In the genomic region with DNA sequence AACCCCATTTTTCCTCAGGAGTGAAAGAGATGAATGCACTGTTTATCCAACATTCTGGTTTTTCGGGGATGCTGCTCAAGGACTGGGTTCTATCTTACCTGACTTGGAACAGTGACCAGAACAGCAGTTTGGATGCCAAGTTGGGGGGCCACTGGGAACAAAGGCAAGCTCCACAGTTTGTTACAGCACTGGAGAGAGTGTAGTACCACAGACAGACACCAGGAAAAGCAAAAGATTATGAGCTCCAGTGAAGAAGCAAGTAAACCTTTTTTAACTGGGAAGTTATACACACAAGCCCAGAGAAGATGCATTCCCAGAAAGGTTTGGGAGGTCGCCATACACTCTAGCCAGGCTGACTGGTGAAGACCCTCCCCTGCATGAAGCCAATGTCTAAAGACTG, we compare ENCODE assay signal across 23 cellular contexts. TPM values are rescaled to one million over a fixed set of nuclear protein-coding genes. Genes with fewer than 3 reads are reported as not detected.
"Had no signal": no experiment of that assay in that cellular context is flagged by ENCODE, and none has a peak within 500 bp of the region (broad histone marks: within the 10 kb centered on the region; RNA-seq: fewer than 3 reads in every experiment).

No MANE protein-coding gene starts in this region.

- H3K4me2 ChIP-seq: neural progenitor cell had no signal

- H3K27ac Mint-ChIP-seq: activated B cell treated with CpG ODN at 0.5 μM for 24 hours; activated CD8-positive, alpha-beta T cell treated with anti-CD3 and anti-CD28 coated beads for 36 hours; activated naive CD4-positive, alpha-beta T cell treated with anti-CD3 and anti-CD28 coated beads, Interleukin-2, amount 50 U/mL, for 24 hours; neural progenitor cell had no signal

- H3K9me3 ChIP-seq: gastrocnemius medialis had no signal

- H3K4me3 ChIP-seq: gastrocnemius medialis, heart right ventricle, lower lobe of right lung, neural progenitor cell, tibial nerve, vagina had no signal

- H3K27me3 ChIP-seq: gastrocnemius medialis, heart right ventricle, neural progenitor cell, tibial nerve, vagina had no signal

- DNase-seq: activated B cell treated with CpG ODN at 0.5 μM for 24 hours; activated CD4-positive, alpha-beta T cell treated with anti-CD3 and anti-CD28 coated beads for 48 hours; activated CD8-positive, alpha-beta T cell treated with anti-CD3 and anti-CD28 coated beads for 36 hours; activated effector memory CD4-positive, alpha-beta T cell treated with anti-CD3 and anti-CD28 coated beads, Interleukin-2, amount 50 U/mL, for 16 hours; activated T-cell treated with anti-CD3 and anti-CD28 coated beads, Interleukin-2, amount 50 U/mL, for 4 hours; central memory CD4-positive, alpha-beta T cell; cortex of kidney; effector CD4-positive, alpha-beta T cell; gastrocnemius medialis; heart right ventricle; left colon; lower lobe of right lung; stimulated activated CD4-positive, alpha-beta T cell treated with anti-CD3 and anti-CD28 coated beads, Interleukin-4, amount 100 ng/mL, for 24 hours; stimulated activated naive CD4-positive, alpha-beta T cell treated with Interleukin-2 at 50 U/mL for 16 hours; substantia nigra; T-helper 2 cell had no signal

- H3K9ac ChIP-seq: neural progenitor cell had no signal

- H3K4me1 Mint-ChIP-seq: activated B cell treated with CpG ODN at 0.5 μM for 24 hours; activated naive CD4-positive, alpha-beta T cell treated with anti-CD3 and anti-CD28 coated beads, Interleukin-2, amount 50 U/mL, for 24 hours; neural progenitor cell had no signal

- H3K36me3 ChIP-seq: gastrocnemius medialis, heart right ventricle, lower lobe of right lung, neural progenitor cell, tibial nerve, vagina had no signal

- ATAC-seq: activated CD8-positive, alpha-beta T cell treated with anti-CD3 and anti-CD28 coated beads for 36 hours; activated T-cell treated with anti-CD3 and anti-CD28 coated beads, Interleukin-2, amount 50 U/mL, for 4 hours; gastrocnemius medialis; heart right ventricle; left colon; lower lobe of right lung had no signal

- H3K4me1 ChIP-seq: gastrocnemius medialis, heart right ventricle, lower lobe of right lung, neural progenitor cell had no signal

- H2AFZ ChIP-seq: neural progenitor cell had no signal

- H3K4me3 Mint-ChIP-seq: activated B cell treated with CpG ODN at 0.5 μM for 24 hours; activated CD8-positive, alpha-beta T cell treated with anti-CD3 and anti-CD28 coated beads for 36 hours; activated naive CD4-positive, alpha-beta T cell treated with anti-CD3 and anti-CD28 coated beads, Interleukin-2, amount 50 U/mL, for 24 hours; activated T-cell treated with anti-CD3 and anti-CD28 coated beads, Interleukin-2, amount 50 U/mL, for 4 hours; neural progenitor cell had no signal

- H3K27ac ChIP-seq: gastrocnemius medialis, heart right ventricle, lower lobe of right lung, neural progenitor cell, tibial nerve, vagina had no signal

- H3K27me3 Mint-ChIP-seq: activated B cell treated with CpG ODN at 0.5 μM for 24 hours; activated CD8-positive, alpha-beta T cell treated with anti-CD3 and anti-CD28 coated beads for 36 hours; activated naive CD4-positive, alpha-beta T cell treated with anti-CD3 and anti-CD28 coated beads, Interleukin-2, amount 50 U/mL, for 24 hours had no signal

RNA-seq across cellular contexts. Expression of a gene that starts 13.6 kb away (rescaled TPM):
- total RNA-seq: activated B cell treated with CpG ODN at 0.5 μM for 24 hours; activated CD8-positive, alpha-beta T cell treated with anti-CD3 and anti-CD28 coated beads for 36 hours; activated T-cell treated with anti-CD3 and anti-CD28 coated beads, Interleukin-2, amount 50 U/mL, for 4 hours; skeletal muscle tissue; vagina had no signal

RNA-seq across cellular contexts. Expression of a gene that starts 29.5 kb away (rescaled TPM):
- total RNA-seq: activated CD8-positive, alpha-beta T cell treated with anti-CD3 and anti-CD28 coated beads for 36 hours; activated T-cell treated with anti-CD3 and anti-CD28 coated beads, Interleukin-2, amount 50 U/mL, for 4 hours; osteocyte had no signal
- polyA plus RNA-seq: fibroblast of lung had no signal
